In genomic region chr18:3952031-3952430, GRCh38 we compare ENCODE assay signal across 16 cellular contexts.
DNase-seq lines count a peak whose midpoint lies in the region; TF ChIP-seq lines count a peak whose summit lies in the region.
"Had no signal": no experiment of that assay in that cellular context is flagged by ENCODE, and none has a peak within 500 bp of the region (broad histone marks: within the 10 kb centered on the region; RNA-seq: fewer than 3 reads in every experiment).

No MANE protein-coding gene starts in this region.

- H3K36me3 ChIP-seq in endodermal cell (ENCODE audit: control insufficient read depth, insufficient read depth, low read length) = peaks cover 5% of the 10 kb centered on the region
- H3K36me3 ChIP-seq in brain microvascular endothelial cell (replicated peaks) = no peaks in the 10 kb centered on the region
- H3K36me3 ChIP-seq: BLaER1, HAP-1 had no signal

- H3K4me1 ChIP-seq in endodermal cell (ENCODE audit: control insufficient read depth, insufficient read depth, low read length) = peaks cover 5% of the 10 kb centered on the region
- H3K4me1 ChIP-seq: BLaER1, Caco-2, HAP-1 had no signal

- H3K9me3 Mint-ChIP-seq in endodermal cell = peaks cover 13% of the 10 kb centered on the region

- H3K27ac ChIP-seq in endodermal cell (ENCODE audit: low read depth, low read length) = no peak overlapping the region
- H3K27ac ChIP-seq in brain microvascular endothelial cell = no peak overlapping the region
- H3K27ac ChIP-seq: BLaER1, C4-2B had no signal

- H3K36me3 Mint-ChIP-seq in endodermal cell (ENCODE audit: low read depth) = peaks cover 9% of the 10 kb centered on the region
- H3K36me3 Mint-ChIP-seq: CD4-positive, CD25-positive, alpha-beta regulatory T cell; CD8-positive, alpha-beta T cell had no signal

- no peak overlapping the region for H3K9ac ChIP-seq in endodermal cell (ENCODE audit: extremely low read depth, low read length, poor library complexity, severe bottlenecking)
- H3K9ac ChIP-seq: BLaER1 had no signal

- H3K4me3 ChIP-seq in endodermal cell (ENCODE audit: low read length) (peak overlapping the region; percentile 19), brain microvascular endothelial cell (ENCODE audit: low read depth, low read length) (no peak overlapping the region)
- H3K4me3 ChIP-seq: BLaER1, HAP-1 had no signal

- peaks cover 32% of the 10 kb centered on the region for H3K4me1 Mint-ChIP-seq in endodermal cell
- H3K4me1 Mint-ChIP-seq: B cell; CD4-positive, CD25-positive, alpha-beta regulatory T cell had no signal

- H3K4me3 Mint-ChIP-seq in endodermal cell = no peak overlapping the region
- H3K4me3 Mint-ChIP-seq: B cell; CD4-positive, CD25-positive, alpha-beta regulatory T cell; CD8-positive, alpha-beta T cell had no signal

- no peaks in the 10 kb centered on the region for H3K27me3 ChIP-seq in endodermal cell (ENCODE audit: control insufficient read depth, insufficient read depth, low read length, poor library complexity, severe bottlenecking)
- no peaks in the 10 kb centered on the region for H3K27me3 ChIP-seq in brain microvascular endothelial cell (replicated peaks)
- H3K27me3 ChIP-seq: BLaER1 had no signal

- H3K27me3 Mint-ChIP-seq in endodermal cell (ENCODE audit: insufficient read depth) = no peaks in the 10 kb centered on the region
- H3K27me3 Mint-ChIP-seq: B cell had no signal

- TF ChIP-seq CTCF in endodermal cell (conservative IDR thresholded peaks at IDR 0.05) (no peak), brain microvascular endothelial cell (IDR thresholded peaks at IDR 0.05; ENCODE audit: low read depth, low read length, missing control alignments) (no peak)

- H3K27ac Mint-ChIP-seq in endodermal cell = no peak overlapping the region
- H3K27ac Mint-ChIP-seq: B cell; CD4-positive, CD25-positive, alpha-beta regulatory T cell; CD8-positive, alpha-beta T cell had no signal

- peaks cover 13% of the 10 kb centered on the region for H3K9me3 ChIP-seq in endodermal cell (ENCODE audit: control insufficient read depth, low read length)
- H3K9me3 ChIP-seq: BLaER1, Caco-2, HAP-1 had no signal

- peak; percentile 70 for DNase-seq in EH (ENCODE audit: low read depth)
- DNase-seq in endodermal cell = no peak
- peak; percentile 42 for DNase-seq in putamen (ENCODE audit: low spot score)
- DNase-seq in cortex of kidney (lab: John Stamatoyannopoulos, UW) = no peak
- DNase-seq in DMS53 treated with DMSO at 0.1 percent for 48 hours (lab: John Stamatoyannopoulos, UW; ENCODE audit: unreplicated experiment) = no peak
- no peak for DNase-seq in brain microvascular endothelial cell
- DNase-seq: Caco-2; CD4-positive, CD25-positive, alpha-beta regulatory T cell; CD8-positive, alpha-beta T cell; DMS 273 treated with DMSO at 0.1 percent for 48 hours; DMS79 treated with DMSO at 0.1 percent for 48 hours; GOT3 had no signal

- 86 to 95% methylated on average over 4 to 5 of the region's 5 CpGs for WGBS in endodermal cell (ENCODE audit: insufficient coverage in 1 of 2, insufficient read length in 1 of 2), 2 experiments

- in situ Hi-C loops in brain microvascular endothelial cell (cut with HindIII; ENCODE audit: low pct_ligation_motif_present, low sequenced_read_pairs) = no loop called here

Comparison
In these comparisons a context has a peak if more than half of its experiments do, and no peak if none do; other contexts are left out.
1. DNase-seq: peak in EH (single experiment) and putamen (single experiment); none in endodermal cell (single experiment), cortex of kidney (single experiment), DMS53 treated with DMSO at 0.1 percent for 48 hours (single experiment) and brain microvascular endothelial cell (single experiment).